16 cellular contexts compared by ENCODE assay signal in genomic region chr2:109371481-109372170, GRCh38.
"Had no signal": no experiment of that assay in that cellular context is flagged by ENCODE, and none has a peak within 500 bp of the region (broad histone marks: within the 10 kb centered on the region; RNA-seq: fewer than 3 reads in every experiment).

No MANE protein-coding gene starts in this region.

- ATAC-seq: activated CD8-positive, alpha-beta T cell treated with anti-CD3 and anti-CD28 coated beads for 36 hours; naive thymus-derived CD4-positive, alpha-beta T cell; right cardiac atrium had no signal

- H3K36me3 ChIP-seq: transverse colon had no signal

- H3K4me3 ChIP-seq: left ventricle myocardium inferior, mucosa of descending colon, transverse colon had no signal

- H3K27me3 ChIP-seq: neutrophil, transverse colon had no signal

- H3K9me3 ChIP-seq: left ventricle myocardium inferior, mucosa of descending colon, neutrophil, transverse colon had no signal

- DNase-seq: activated CD8-positive, alpha-beta T cell treated with anti-CD3 and anti-CD28 coated beads for 36 hours; activated naive CD4-positive, alpha-beta T cell treated with Interleukin-2 at 50 U/mL for 16 hours; cerebellar nuclear complex; dermis blood vessel endothelial cell; erythroblast; left ventricle myocardium inferior; mucosa of descending colon; small intestine; stimulated activated CD4-positive, alpha-beta T cell treated with anti-CD3 and anti-CD28 coated beads, Interleukin-4, amount 100 ng/mL, for 24 hours; stimulated activated naive CD4-positive, alpha-beta T cell; substantia nigra; transverse colon had no signal

- H3K27ac ChIP-seq: left ventricle myocardium inferior, neutrophil, transverse colon, VCaP had no signal
